In the genomic region with DNA sequence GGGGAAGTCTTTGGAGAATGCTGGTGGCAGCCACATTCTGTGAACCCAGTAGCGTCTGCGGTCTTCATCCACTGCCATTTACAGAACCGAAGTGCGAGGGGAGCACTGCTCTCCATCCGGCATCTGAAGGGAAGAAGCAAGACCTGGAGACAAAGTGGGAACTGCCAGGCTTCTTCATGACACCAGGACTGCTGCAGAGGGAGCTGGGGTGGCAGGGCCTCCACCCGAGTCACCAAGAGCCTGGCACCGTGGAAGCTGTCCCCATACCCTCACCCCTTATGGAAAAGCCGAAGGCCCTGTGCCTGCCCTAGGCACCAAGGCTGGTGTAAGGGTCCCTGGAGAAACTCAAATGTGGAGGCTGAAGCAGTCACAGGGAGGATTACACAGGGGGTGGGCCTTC, we compare ENCODE assay signal across 16 cellular contexts.
A peak's percentile ranks its signal among the peaks of the same experiment; 100 is the strongest.
DNase-seq lines count a peak whose midpoint lies in the region; ATAC-seq and TF ChIP-seq lines count a peak whose summit lies in the region.
"Had no signal": no experiment of that assay in that cellular context is flagged by ENCODE, and none has a peak within 500 bp of the region (broad histone marks: within the 10 kb centered on the region; RNA-seq: fewer than 3 reads in every experiment).

No MANE protein-coding gene starts in this region.

- H3K27me3 ChIP-seq in neuronal stem cell (ENCODE audit: control insufficient read depth in 3 of 3, insufficient read depth in 3 of 3, low read depth in 1 of 3, low read length in 3 of 3): peaks cover 0 to 71% (median 2%) of the 10 kb centered on the region in 3 experiments

- no peaks in the 10 kb centered on the region for H3K9me3 ChIP-seq in neuronal stem cell (replicated peaks in 1 of 2; ENCODE audit: control insufficient read depth in 2 of 2, insufficient read depth in 1 of 2, low read depth in 1 of 2, low read length in 2 of 2)

- no peak overlapping the region for H3K14ac ChIP-seq in neuronal stem cell (ENCODE audit: low read length)

- H2BK12ac ChIP-seq in neuronal stem cell (ENCODE audit: low read length): no peak overlapping the region

- intact Hi-C loops in activated CD8-positive, alpha-beta T cell treated with anti-CD3 and anti-CD28 coated beads for 36 hours (cut with micrococcal nuclease): no loop called here

- no peak overlapping the region for H2AFZ ChIP-seq in neuronal stem cell (ENCODE audit: low read length)

- POLR2A ChIA-PET in activated CD8-positive, alpha-beta T cell treated with anti-CD3 and anti-CD28 coated beads for 36 hours (lab: Charles Lee): no interaction called here
- POLR2A ChIA-PET in activated CD8-positive, alpha-beta T cell treated with anti-CD3 and anti-CD28 coated beads, Interleukin-2, amount 10 ng/mL, durations not matched to agents 7 days and 5 days (lab: Charles Lee): no interaction called here

- no peak overlapping the region for H4K8ac ChIP-seq in neuronal stem cell (ENCODE audit: low read depth, low read length)

- no peak overlapping the region for H2BK5ac ChIP-seq in neuronal stem cell (ENCODE audit: low read length)

- CTCF ChIA-PET in activated CD8-positive, alpha-beta T cell treated with anti-CD3 and anti-CD28 coated beads for 36 hours (lab: Charles Lee): interaction anchor here (0.8 to 1.4 kb wide), 2 partner anchors 16 to 98 kb away, joined by 3 to 11 read pairs; no protein-coding TSS in a partner anchor
- CTCF ChIA-PET in activated CD8-positive, alpha-beta T cell treated with anti-CD3 and anti-CD28 coated beads, Interleukin-2, amount 10 ng/mL, durations not matched to agents 7 days and 5 days (lab: Charles Lee): interaction anchor here (1.4 kb wide), 1 partner anchor 43 kb away, joined by 3 read pairs; no protein-coding TSS in a partner anchor

- TF ChIP-seq CTCF in activated CD8-positive, alpha-beta T cell treated with anti-CD3 and anti-CD28 coated beads for 36 hours (IDR thresholded peaks at IDR 0.05): no peak

- no peak overlapping the region for H3K18ac ChIP-seq in neuronal stem cell (ENCODE audit: low read length)

- H3K4me3 Mint-ChIP-seq in activated CD8-positive, alpha-beta T cell treated with anti-CD3 and anti-CD28 coated beads for 36 hours: peak overlapping the region; percentile 33
- no peak overlapping the region for H3K4me3 Mint-ChIP-seq in activated CD8-positive, alpha-beta T cell treated with anti-CD3 and anti-CD28 coated beads, Interleukin-2, amount 10 ng/mL, durations not matched to agents 7 days and 5 days
- peak overlapping the region; percentile 9 for H3K4me3 Mint-ChIP-seq in stimulated activated naive CD8-positive, alpha-beta T cell treated with anti-CD3 and anti-CD28 coated beads, Interleukin-15, Interleukin-2, amounts not matched to agents 100 ng/mL and 50 ng/mL, for 24 hours
- H3K4me3 Mint-ChIP-seq: IgD-negative memory B cell had no signal

- H3K27ac ChIP-seq in neuronal stem cell (replicated peaks; ENCODE audit: low read length): no peak overlapping the region

- H3K27ac Mint-ChIP-seq in activated CD8-positive, alpha-beta T cell treated with anti-CD3 and anti-CD28 coated beads for 36 hours: no peak overlapping the region
- H3K27ac Mint-ChIP-seq in activated CD8-positive, alpha-beta T cell treated with anti-CD3 and anti-CD28 coated beads, Interleukin-2, amount 10 ng/mL, durations not matched to agents 7 days and 5 days: no peak overlapping the region
- no peak overlapping the region for H3K27ac Mint-ChIP-seq in stimulated activated naive CD8-positive, alpha-beta T cell treated with anti-CD3 and anti-CD28 coated beads, Interleukin-15, Interleukin-2, amounts not matched to agents 100 ng/mL and 50 ng/mL, for 24 hours
- H3K27ac Mint-ChIP-seq: IgD-negative memory B cell had no signal

- H3K27me3 Mint-ChIP-seq in activated CD8-positive, alpha-beta T cell treated with anti-CD3 and anti-CD28 coated beads for 36 hours: peaks cover 61% of the 10 kb centered on the region
- peaks cover 62% of the 10 kb centered on the region for H3K27me3 Mint-ChIP-seq in activated CD8-positive, alpha-beta T cell treated with anti-CD3 and anti-CD28 coated beads, Interleukin-2, amount 10 ng/mL, durations not matched to agents 7 days and 5 days (ENCODE audit: low read depth)
- H3K27me3 Mint-ChIP-seq in stimulated activated naive CD8-positive, alpha-beta T cell treated with anti-CD3 and anti-CD28 coated beads, Interleukin-15, Interleukin-2, amounts not matched to agents 100 ng/mL and 50 ng/mL, for 24 hours: peaks cover 67% of the 10 kb centered on the region

- H3K9ac ChIP-seq in neuronal stem cell (ENCODE audit: low read depth, low read length, poor library complexity): no peak overlapping the region

- H3K4ac ChIP-seq in neuronal stem cell (ENCODE audit: low read length): no peak overlapping the region

- no peaks in the 10 kb centered on the region for H3K9me3 Mint-ChIP-seq in activated CD8-positive, alpha-beta T cell treated with anti-CD3 and anti-CD28 coated beads for 36 hours
- H3K9me3 Mint-ChIP-seq in activated CD8-positive, alpha-beta T cell treated with anti-CD3 and anti-CD28 coated beads, Interleukin-2, amount 10 ng/mL, durations not matched to agents 7 days and 5 days (ENCODE audit: insufficient read depth): no peaks in the 10 kb centered on the region
- H3K9me3 Mint-ChIP-seq in stimulated activated naive CD8-positive, alpha-beta T cell treated with anti-CD3 and anti-CD28 coated beads, Interleukin-15, Interleukin-2, amounts not matched to agents 100 ng/mL and 50 ng/mL, for 24 hours: no peaks in the 10 kb centered on the region

- H4K91ac ChIP-seq in neuronal stem cell (ENCODE audit: low read depth, low read length, poor library complexity): no peak overlapping the region

- H2BK15ac ChIP-seq in neuronal stem cell (ENCODE audit: low read length): no peak overlapping the region

- no peak overlapping the region for H2BK120ac ChIP-seq in neuronal stem cell (ENCODE audit: low read depth, low read length)

- no peak overlapping the region for H3K23ac ChIP-seq in neuronal stem cell (ENCODE audit: low read depth, low read length, poor library complexity)

- H3K36me3 ChIP-seq in neuronal stem cell (replicated peaks in 1 of 2; ENCODE audit: control insufficient read depth in 2 of 2, insufficient read depth in 2 of 2, low read length in 2 of 2): no peaks in the 10 kb centered on the region

- peaks cover 12 to 13% of the 10 kb centered on the region in 2 donors for H3K4me1 ChIP-seq in neuronal stem cell (ENCODE audit: control insufficient read depth in 2 of 2, insufficient read depth in 1 of 2, low read depth in 1 of 2, low read length in 2 of 2)

- WGBS in neuronal stem cell (ENCODE audit: extremely low coverage in 2 of 2, insufficient read length in 2 of 2, insufficient replicate concordance in 1 of 2), 2 donors: no CpG with 5 or more reads among the region's 8 CpGs

- DNase-seq in activated CD8-positive, alpha-beta T cell treated with anti-CD3 and anti-CD28 coated beads for 36 hours: no peak
- DNase-seq in activated CD8-positive, alpha-beta T cell treated with anti-CD3 and anti-CD28 coated beads, Interleukin-2, amount 10 ng/mL, durations not matched to agents 7 days and 5 days: no peak
- no peak for DNase-seq in stimulated activated naive CD8-positive, alpha-beta T cell treated with anti-CD3 and anti-CD28 coated beads, Interleukin-15, Interleukin-2, amounts not matched to agents 100 U/mL and 50 U/mL, for 24 hours
- DNase-seq in neuronal stem cell (ENCODE audit: low spot score) (no peak), NCI-H510A (lab: John Stamatoyannopoulos, UW) (no peak)
- DNase-seq: 8988T, C1 segment of cervical spinal cord, EL, NCI-H1417 treated with DMSO at 0.1 percent for 48 hours, NCI-H2029, NCI-H510A treated with DMSO at 0.1 percent for 48 hours, SHP77 treated with DMSO at 0.1 percent for 48 hours had no signal

- no peak overlapping the region for H3K4me3 ChIP-seq in neuronal stem cell (ENCODE audit: low read length in 2 of 2)

- no peak overlapping the region for H3K4me2 ChIP-seq in neuronal stem cell (ENCODE audit: insufficient read depth, low read length, poor library complexity, severe bottlenecking)

- no peaks in the 10 kb centered on the region for H3K79me1 ChIP-seq in neuronal stem cell (ENCODE audit: low read depth, low read length)

- H3K36me3 Mint-ChIP-seq in activated CD8-positive, alpha-beta T cell treated with anti-CD3 and anti-CD28 coated beads for 36 hours (ENCODE audit: low read depth): no peaks in the 10 kb centered on the region
- H3K36me3 Mint-ChIP-seq in activated CD8-positive, alpha-beta T cell treated with anti-CD3 and anti-CD28 coated beads, Interleukin-2, amount 10 ng/mL, durations not matched to agents 7 days and 5 days (ENCODE audit: low read depth): no peaks in the 10 kb centered on the region
- no peaks in the 10 kb centered on the region for H3K36me3 Mint-ChIP-seq in stimulated activated naive CD8-positive, alpha-beta T cell treated with anti-CD3 and anti-CD28 coated beads, Interleukin-15, Interleukin-2, amounts not matched to agents 100 ng/mL and 50 ng/mL, for 24 hours (ENCODE audit: low read depth)

- no peak for ATAC-seq in activated CD8-positive, alpha-beta T cell treated with anti-CD3 and anti-CD28 coated beads for 36 hours
- no peak for ATAC-seq in activated CD8-positive, alpha-beta T cell treated with anti-CD3 and anti-CD28 coated beads, Interleukin-2, amount 10 ng/mL, durations not matched to agents 7 days and 5 days
- no peak for ATAC-seq in stimulated activated naive CD8-positive, alpha-beta T cell treated with anti-CD3 and anti-CD28 coated beads, Interleukin-15, Interleukin-2, amounts not matched to agents 100 U/mL and 50 U/mL, for 24 hours
- ATAC-seq in GM19452 (IDR thresholded peaks at IDR 0.05; ENCODE audit: unreplicated experiment): no peak
- ATAC-seq in HG03521 (IDR thresholded peaks at IDR 0.05; ENCODE audit: unreplicated experiment): no peak

- peak overlapping the region; percentile 31 for H2AK5ac ChIP-seq in neuronal stem cell (ENCODE audit: low read depth, low read length)

- H3K4me1 Mint-ChIP-seq in activated CD8-positive, alpha-beta T cell treated with anti-CD3 and anti-CD28 coated beads for 36 hours (ENCODE audit: low read depth): peaks cover 11% of the 10 kb centered on the region
- peaks cover 9% of the 10 kb centered on the region for H3K4me1 Mint-ChIP-seq in activated CD8-positive, alpha-beta T cell treated with anti-CD3 and anti-CD28 coated beads, Interleukin-2, amount 10 ng/mL, durations not matched to agents 7 days and 5 days (ENCODE audit: low read depth)
- peaks cover 16% of the 10 kb centered on the region for H3K4me1 Mint-ChIP-seq in stimulated activated naive CD8-positive, alpha-beta T cell treated with anti-CD3 and anti-CD28 coated beads, Interleukin-15, Interleukin-2, amounts not matched to agents 100 ng/mL and 50 ng/mL, for 24 hours (ENCODE audit: low read depth)
